In genomic region chr19:29831041-29831548, GRCh38 we compare ENCODE assay signal across 9 cellular contexts. TPM values are rescaled to one million over a fixed set of nuclear protein-coding genes. Genes with fewer than 3 reads are reported as not detected.
DNase-seq lines count a peak whose midpoint lies in the region; ATAC-seq lines count a peak whose summit lies in the region.
"Had no signal": no experiment of that assay in that cellular context is flagged by ENCODE, and none has a peak within 500 bp of the region (broad histone marks: within the 10 kb centered on the region; RNA-seq: fewer than 3 reads in every experiment).

No MANE protein-coding gene starts in this region.

- peak; percentile 61 to 78 for ATAC-seq in natural killer cell treated with Interleukin-12 subunit alpha and Interleukin-12 subunit beta and Interleukin-15 and Interleukin-18, amount 100 ng/mL, for 72 hours
- ATAC-seq in HG02981 (IDR thresholded peaks at IDR 0.05; ENCODE audit: unreplicated experiment): no peak

- CTCF ChIA-PET in CD4-positive, alpha-beta memory T cell (lab: Charles Lee; ENCODE audit: partially characterized antibody): interaction anchor here (1.0 to 1.2 kb wide), 3 partner anchors 12 to 166 kb away, joined by 3 to 8 read pairs (median 4); partner anchors contain the start of gene PLEKHF1

- DNase-seq in CD4-positive, alpha-beta memory T cell: peak; percentile 73 to 82 (median 81)
- DNase-seq in T-helper 1 cell (peak in 3 of 5 donors; percentile 37 to 91 (median 52)), H4 (ENCODE audit: low spot score) (no peak), DMS79 (lab: John Stamatoyannopoulos, UW) (no peak), superior temporal gyrus (ENCODE audit: extremely low spot score) (no peak)
- peak; percentile 44 for DNase-seq in activated effector memory CD4-positive, alpha-beta T cell treated with Interleukin-2 at 50 U/mL for 16 hours
- DNase-seq in natural killer cell treated with Interleukin-12 subunit alpha and Interleukin-12 subunit beta and Interleukin-15 and Interleukin-18, amount 100 ng/mL, for 72 hours (ENCODE audit: low spot score): no peak

- H3K4me1 ChIP-seq in CD4-positive, alpha-beta memory T cell (ENCODE audit: insufficient read depth, low read length): peaks cover 29% of the 10 kb centered on the region
- H3K4me1 ChIP-seq: Peyer's patch had no signal

- POLR2A ChIA-PET in CD4-positive, alpha-beta memory T cell (lab: Charles Lee; ENCODE audit: partially characterized antibody): interaction anchor here (0.6 to 6.6 kb wide), 12 partner anchors 10 to 163 kb away, joined by 3 to 69 read pairs (median 5); partner anchors contain the start of genes C19orf12, CCNE1 and URI1

- no peaks in the 10 kb centered on the region for H3K36me3 Mint-ChIP-seq in CD4-positive, alpha-beta memory T cell
- H3K36me3 Mint-ChIP-seq in natural killer cell treated with Interleukin-12 subunit alpha and Interleukin-12 subunit beta and Interleukin-15 and Interleukin-18, amount 100 ng/mL, for 72 hours: no peaks in the 10 kb centered on the region

- peaks cover 17 to 46% (median 29%) of the 10 kb centered on the region in 4 donors for H3K4me1 Mint-ChIP-seq in CD4-positive, alpha-beta memory T cell
- H3K4me1 Mint-ChIP-seq in natural killer cell treated with Interleukin-12 subunit alpha and Interleukin-12 subunit beta and Interleukin-15 and Interleukin-18, amount 100 ng/mL, for 72 hours (ENCODE audit: low read depth in 2 of 2): peaks cover 5 to 9% of the 10 kb centered on the region in 2 donors

- no peaks in the 10 kb centered on the region for H3K27me3 ChIP-seq in CD4-positive, alpha-beta memory T cell (ENCODE audit: insufficient read depth, low read length)
- H3K27me3 ChIP-seq: Peyer's patch had no signal

- intact Hi-C loops in CD4-positive, alpha-beta memory T cell (cut with micrococcal nuclease): loop anchor here (1.0 kb wide), 2 partner anchors 13 to 20 kb away; partner anchors contain the start of gene CCNE1

- peak overlapping the region; percentile 83 to 99 (median 96) for H3K27ac Mint-ChIP-seq in CD4-positive, alpha-beta memory T cell
- peak overlapping the region in 1 of 2 donors; percentile 47 for H3K27ac Mint-ChIP-seq in natural killer cell treated with Interleukin-12 subunit alpha and Interleukin-12 subunit beta and Interleukin-15 and Interleukin-18, amount 100 ng/mL, for 72 hours

- no peaks in the 10 kb centered on the region for H3K9me3 ChIP-seq in CD4-positive, alpha-beta memory T cell (ENCODE audit: control insufficient read depth in 1 of 2, low read length in 2 of 2)
- H3K9me3 ChIP-seq: Peyer's patch had no signal

- H3K4me3 ChIP-seq in CD4-positive, alpha-beta memory T cell (ENCODE audit: low read length in 2 of 2): peak overlapping the region in 1 of 2 donors; percentile 17
- H3K4me3 ChIP-seq: Peyer's patch had no signal

- no peaks in the 10 kb centered on the region for H3K9me3 Mint-ChIP-seq in CD4-positive, alpha-beta memory T cell
- H3K9me3 Mint-ChIP-seq in natural killer cell treated with Interleukin-12 subunit alpha and Interleukin-12 subunit beta and Interleukin-15 and Interleukin-18, amount 100 ng/mL, for 72 hours: no peaks in the 10 kb centered on the region

- H3K27ac ChIP-seq in CD4-positive, alpha-beta memory T cell (ENCODE audit: low read depth, low read length): peak overlapping the region; percentile 54
- H3K27ac ChIP-seq: Peyer's patch had no signal

- peak overlapping the region; percentile 78 to 88 (median 84) for H3K4me3 Mint-ChIP-seq in CD4-positive, alpha-beta memory T cell
- H3K4me3 Mint-ChIP-seq in natural killer cell treated with Interleukin-12 subunit alpha and Interleukin-12 subunit beta and Interleukin-15 and Interleukin-18, amount 100 ng/mL, for 72 hours: peak overlapping the region; percentile 65

- H3K27me3 Mint-ChIP-seq in CD4-positive, alpha-beta memory T cell: no peaks in the 10 kb centered on the region
- H3K27me3 Mint-ChIP-seq in natural killer cell treated with Interleukin-12 subunit alpha and Interleukin-12 subunit beta and Interleukin-15 and Interleukin-18, amount 100 ng/mL, for 72 hours: peaks cover 7% of the 10 kb centered on the region in 2 donors

- no peaks in the 10 kb centered on the region for H3K36me3 ChIP-seq in CD4-positive, alpha-beta memory T cell (ENCODE audit: insufficient read depth, low read length)
- H3K36me3 ChIP-seq: Peyer's patch had no signal

RNA-seq across cellular contexts. Expression of gene CCNE1, which starts 19.3 kb away (rescaled TPM):
- total RNA-seq in CD4-positive, alpha-beta memory T cell: 1 to 10 TPM; 2.9 to 3.4 TPM
- under 1 TPM; 0.50 to 0.89 TPM for polyA plus RNA-seq in CD4-positive, alpha-beta memory T cell
- total RNA-seq in natural killer cell treated with Interleukin-12 subunit alpha and Interleukin-12 subunit beta and Interleukin-15 and Interleukin-18, amount 100 ng/mL, for 72 hours: 10 to 100 TPM; 16.5 to 33.2 TPM
- 40.1 and 50.1 TPM in 2 replicates for total RNA-seq in H4 (2014; rRNA removed; shearing (Covaris generic))

Comparison
In these comparisons a context has a peak if more than half of its experiments do, and no peak if none do; other contexts are left out.
1. DNase-seq: peak in CD4-positive, alpha-beta memory T cell (5 of 5), T-helper 1 cell (3 of 5) and activated effector memory CD4-positive, alpha-beta T cell treated with Interleukin-2 at 50 U/mL for 16 hours (single experiment); none in natural killer cell treated with Interleukin-12 subunit alpha and Interleukin-12 subunit beta and Interleukin-15 and Interleukin-18, amount 100 ng/mL, for 72 hours (single experiment), H4 (single experiment), DMS79 (single experiment) and superior temporal gyrus (single experiment).